Comparison of ENCODE assay signal across 19 cellular contexts in the genomic region with DNA sequence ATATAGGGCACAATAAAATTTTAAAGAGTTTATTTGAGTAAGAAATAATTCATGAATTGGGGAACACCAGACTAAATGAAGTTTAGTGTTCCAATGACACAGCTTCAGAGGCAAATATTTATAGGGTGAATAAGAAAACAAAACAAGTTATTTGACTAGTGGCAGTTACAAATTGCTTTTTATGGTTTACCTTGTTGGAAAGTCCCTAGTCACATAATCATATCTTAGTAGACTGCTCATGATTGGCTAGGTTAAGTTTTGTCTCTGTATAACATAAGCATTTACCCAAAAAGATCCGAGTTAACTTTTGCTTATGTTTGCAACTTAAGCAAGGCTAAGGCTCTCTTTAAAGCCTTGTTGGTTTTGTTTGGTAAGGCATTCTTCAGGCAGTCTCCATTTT.
DNase-seq lines count a peak whose midpoint lies in the region; ATAC-seq, FAIRE-seq and TF ChIP-seq lines count a peak whose summit lies in the region.
"Had no signal": no experiment of that assay in that cellular context is flagged by ENCODE, and none has a peak within 500 bp of the region (broad histone marks: within the 10 kb centered on the region; RNA-seq: fewer than 3 reads in every experiment).

No MANE protein-coding gene starts in this region.

- no peaks in the 10 kb centered on the region for H3K27me3 Mint-ChIP-seq in nephron progenitor cell (ENCODE audit: low read depth, poor library complexity)

- no peaks in the 10 kb centered on the region for H4K20me1 ChIP-seq in KMS-11 (ENCODE audit: insufficient read depth)
- H4K20me1 ChIP-seq in GM12878 (ENCODE audit: control insufficient read depth, insufficient read depth) = no peaks in the 10 kb centered on the region
- H4K20me1 ChIP-seq: BLaER1 had no signal

- no peak for TF ChIP-seq POLR2A in GM12878 (IDR thresholded peaks at IDR 0.05; ENCODE audit: low read depth, low read length)

- H3K36me3 Mint-ChIP-seq in nephron progenitor cell (ENCODE audit: low read depth) = peaks cover 21% of the 10 kb centered on the region
- H3K36me3 Mint-ChIP-seq: CD14-positive monocyte; CD4-positive, alpha-beta memory T cell had no signal

- H3K4me3 ChIP-seq in KMS-11 (IDR thresholded peaks at IDR 0.05; ENCODE audit: insufficient read depth, low read depth, low read length) = no peak overlapping the region
- H3K4me3 ChIP-seq in GM12878 = no peak overlapping the region
- H3K4me3 ChIP-seq: BLaER1, GM23248, HAP-1 had no signal

- FAIRE-seq in GM12878 (lab: Jason Lieb, UNC) (no peak), frontal cortex (lab: Jason Lieb, UNC) (no peak)
- FAIRE-seq: GM12891, GM18507, HTR-8/SVneo had no signal

- H3K9me3 ChIP-seq in GM12878 (replicated peaks; ENCODE audit: control insufficient read depth, insufficient read depth, low read length) = no peaks in the 10 kb centered on the region
- H3K9me3 ChIP-seq: BLaER1, HAP-1 had no signal

- RAD21 ChIA-PET in GM12878 (lab: Charles Lee; ENCODE audit: unreplicated experiment) = interaction anchor here (1.2 kb wide), 1 partner anchor 286 kb away, joined by 3 read pairs; no protein-coding TSS in a partner anchor

- H3K4me2 ChIP-seq in KMS-11 (peak overlapping the region; percentile 64), GM12878 (ENCODE audit: control insufficient read depth, insufficient read depth) (no peak overlapping the region)
- H3K4me2 ChIP-seq: BLaER1 had no signal

- H3K27ac Mint-ChIP-seq in nephron progenitor cell = no peak overlapping the region
- H3K27ac Mint-ChIP-seq: CD14-positive monocyte; CD4-positive, alpha-beta memory T cell had no signal

- SMC1A ChIA-PET in GM12878 (lab: Charles Lee; ENCODE audit: uncharacterized antibody, unreplicated experiment) = no interaction called here

- peaks cover 41% of the 10 kb centered on the region for H3K4me1 Mint-ChIP-seq in nephron progenitor cell
- H3K4me1 Mint-ChIP-seq: CD14-positive monocyte; CD4-positive, alpha-beta memory T cell had no signal

- peaks cover 64% of the 10 kb centered on the region for H3K4me1 ChIP-seq in KMS-11 (ENCODE audit: low read depth, poor library complexity, severe bottlenecking)
- H3K4me1 ChIP-seq in GM12878 (ENCODE audit: control insufficient read depth, insufficient read depth, low read length) = peaks cover 7% of the 10 kb centered on the region; the same call in 1 of the 2 replicates
- H3K4me1 ChIP-seq: BLaER1, HAP-1 had no signal

- CTCF ChIA-PET in GM12878 (lab: Yijun Ruan, JAX) = interaction anchor here (2.4 kb wide), 1 partner anchor 12 kb away, joined by 8 read pairs; no protein-coding TSS in a partner anchor

- TF ChIP-seq CTCF in KMS-11 (conservative IDR thresholded peaks at IDR 0.05; ENCODE audit: low read depth, low read length) (no peak), GM12878 (IDR thresholded peaks at IDR 0.05 in 2 of 3, conservative IDR thresholded peaks at IDR 0.05 in 1 of 3; ENCODE audit: control insufficient read depth in 2 of 3, extremely low read depth in 1 of 3, insufficient read depth in 1 of 3, low read depth in 3 of 3, low read length in 3 of 3) (no peak), nephron progenitor cell (IDR thresholded peaks at IDR 0.05) (no peak)

- DNase-seq in GM12878 (ENCODE audit: low read depth, low spot score) (no peak), middle frontal gyrus (ENCODE audit: extremely low spot score, low spot score) (no peak), frontal cortex (ENCODE audit: low spot score in 2 of 2) (no peak), nephron progenitor cell (no peak)
- DNase-seq: 8988T; CD4-positive, alpha-beta memory T cell; DMS79 treated with DMSO at 0.1 percent for 48 hours; GM23248; IMR-90; KBM-7 had no signal

- 44% methylated on average over 1 of the region's 1 CpG for WGBS in GM12878 (ENCODE audit: insufficient coverage, insufficient replicate concordance, low lambda C conversion rate, missing lambda C conversion rate)

- POLR2A ChIA-PET in GM12878 (lab: Charles Lee) = no interaction called here

- no peak for TF ChIP-seq RAD21 in GM12878 (IDR thresholded peaks at IDR 0.05; ENCODE audit: insufficient read depth, low read depth, low read length)

- in situ Hi-C loops in GM12878 (cut with MboI) = no loop called here

- H3K4me3 Mint-ChIP-seq in nephron progenitor cell = no peak overlapping the region
- H3K4me3 Mint-ChIP-seq: CD14-positive monocyte; CD4-positive, alpha-beta memory T cell had no signal

- no TSS peak for BruUV-seq in GM12878 (replicated peaks; lab: Mats Ljungman, UMichigan)

- peak; percentile 36 for ATAC-seq in GM18502 (IDR thresholded peaks at IDR 0.05; ENCODE audit: poor library complexity, unreplicated experiment)
- peak; percentile 72 for ATAC-seq in GM12878
- ATAC-seq in HG03045 (IDR thresholded peaks at IDR 0.05; ENCODE audit: unreplicated experiment) = no peak

- H3K9me3 Mint-ChIP-seq in nephron progenitor cell = peaks cover 4% of the 10 kb centered on the region
- H3K9me3 Mint-ChIP-seq: CD14-positive monocyte; CD4-positive, alpha-beta memory T cell had no signal

- intact Hi-C loops in GM12878 (cut with micrococcal nuclease; ENCODE audit: unreplicated experiment) = no loop called here

- H3K36me3 ChIP-seq in KMS-11 (ENCODE audit: insufficient read depth) (no peaks in the 10 kb centered on the region), GM12878 (ENCODE audit: control insufficient read depth in 2 of 2, insufficient read depth in 2 of 2, low read length in 1 of 2) (no peaks in the 10 kb centered on the region)
- H3K36me3 ChIP-seq: BLaER1, HAP-1 had no signal

- H2AFZ ChIP-seq in KMS-11 (ENCODE audit: low read depth) (peak overlapping the region; percentile 47), GM12878 (ENCODE audit: control insufficient read depth, low read depth, low read length) (no peak overlapping the region)
- H2AFZ ChIP-seq: GM23248 had no signal

- peak overlapping the region; percentile 34; the same call in 1 of the 2 replicates for H3K9ac ChIP-seq in KMS-11
- no peak overlapping the region for H3K9ac ChIP-seq in GM12878 (ENCODE audit: control insufficient read depth, insufficient read depth, low read length)
- H3K9ac ChIP-seq: BLaER1, GM23248 had no signal

- no peaks in the 10 kb centered on the region for H3K79me2 ChIP-seq in KMS-11 (ENCODE audit: insufficient read depth, low read depth)
- H3K79me2 ChIP-seq in GM12878 (ENCODE audit: control insufficient read depth, insufficient read depth, low read length) = no peaks in the 10 kb centered on the region

- no peak for TF ChIP-seq EP300 in GM12878 (IDR thresholded peaks at IDR 0.05; ENCODE audit: borderline replicate concordance in 1 of 2, control insufficient read depth in 1 of 2, low read depth in 2 of 2, low read length in 2 of 2)

- H3K27me3 ChIP-seq in KMS-11 (ENCODE audit: insufficient read depth, low read depth) (no peaks in the 10 kb centered on the region), GM12878 (replicated peaks in 1 of 2; ENCODE audit: control insufficient read depth in 2 of 2, insufficient read depth in 2 of 2, low read length in 1 of 2) (no peaks in the 10 kb centered on the region)
- H3K27me3 ChIP-seq: BLaER1 had no signal

- H3K27ac ChIP-seq in KMS-11 = peak overlapping the region; percentile 93
- no peak overlapping the region for H3K27ac ChIP-seq in GM12878 (ENCODE audit: control insufficient read depth, insufficient read depth)
- H3K27ac ChIP-seq: BLaER1, GM23248 had no signal

TF ChIP-seq in GM12878, 131 proteins besides CTCF, POLR2A, EP300 and RAD21:
- TF ChIP-seq RCOR1 (conservative IDR thresholded peaks at IDR 0.05; ENCODE audit: low read depth, low read length) = no peak
- TF ChIP-seq RUNX3 (IDR thresholded peaks at IDR 0.05; ENCODE audit: low read length) = 0 out of 2 replicates have a peak, but pooled peaks have one; percentile 24
- TF ChIP-seq SMAD1 (IDR thresholded peaks at IDR 0.05; ENCODE audit: low read depth, partially characterized antibody) = no peak
- no peak for TF ChIP-seq ZNF217 (IDR thresholded peaks at IDR 0.05)
- TF ChIP-seq TBL1XR1 (IDR thresholded peaks at IDR 0.05; ENCODE audit: low read depth, low read length) = no peak
- TF ChIP-seq, protein P1, sequence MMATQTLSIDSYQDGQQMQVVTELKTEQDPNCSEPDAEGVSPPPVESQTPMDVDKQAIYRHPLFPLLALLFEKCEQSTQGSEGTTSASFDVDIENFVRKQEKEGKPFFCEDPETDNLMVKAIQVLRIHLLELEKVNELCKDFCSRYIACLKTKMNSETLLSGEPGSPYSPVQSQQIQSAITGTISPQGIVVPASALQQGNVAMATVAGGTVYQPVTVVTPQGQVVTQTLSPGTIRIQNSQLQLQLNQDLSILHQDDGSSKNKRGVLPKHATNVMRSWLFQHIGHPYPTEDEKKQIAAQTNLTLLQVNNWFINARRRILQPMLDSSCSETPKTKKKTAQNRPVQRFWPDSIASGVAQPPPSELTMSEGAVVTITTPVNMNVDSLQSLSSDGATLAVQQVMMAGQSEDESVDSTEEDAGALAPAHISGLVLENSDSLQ (IDR thresholded peaks at IDR 0.05) = peak; percentile 79
- TF ChIP-seq YBX1 (IDR thresholded peaks at IDR 0.05) = no peak
